Comparison of ENCODE assay signal across 28 cellular contexts in genomic region chr10:12769326-12770044, GRCh38.
A peak's percentile ranks its signal among the peaks of the same experiment; 100 is the strongest.
DNase-seq lines count a peak whose midpoint lies in the region; FAIRE-seq and TF ChIP-seq lines count a peak whose summit lies in the region.
"Had no signal": no experiment of that assay in that cellular context is flagged by ENCODE, and none has a peak within 500 bp of the region (broad histone marks: within the 10 kb centered on the region; RNA-seq: fewer than 3 reads in every experiment).

No MANE protein-coding gene starts in this region.

- peak overlapping the region; percentile 58 for H2BK120ac ChIP-seq in H1 (replicated peaks; ENCODE audit: low read depth, low read length)

- no peaks in the 10 kb centered on the region; the same call in 1 of the 2 replicates for H3K23me2 ChIP-seq in H1 (ENCODE audit: low read depth, low read length)

- H4K91ac ChIP-seq in H1 (replicated peaks; ENCODE audit: insufficient read length, low read length): peak overlapping the region; percentile 67

- TF ChIP-seq RAD21 in H1 (IDR thresholded peaks at IDR 0.05 in 1 of 2, conservative IDR thresholded peaks at IDR 0.05 in 1 of 2; ENCODE audit: low read depth in 2 of 2, low read length in 2 of 2): no peak

- H3K4me3 ChIP-seq in H1 (ENCODE audit: extremely low read depth in 1 of 4, insufficient read depth in 2 of 4, low read depth in 3 of 4, low read length in 4 of 4) (no peak overlapping the region), ovary (no peak overlapping the region)
- H3K4me3 ChIP-seq: BLaER1 treated with 17β-estradiol and CSF1 and Interleukin-3, amounts not matched to agents 10 nM and 100 nM; K562 had no signal

- CTCF ChIA-PET in H1 (lab: Charles Lee; ENCODE audit: partially characterized antibody): interaction anchor here (1.1 to 1.3 kb wide), 2 partner anchors 13 to 305 kb away, joined by 3 read pairs; no protein-coding TSS in a partner anchor

- H4K20me1 ChIP-seq in H1 (replicated peaks in 1 of 2; ENCODE audit: control insufficient read depth in 1 of 2, insufficient read depth in 2 of 2, low read length in 2 of 2): no peaks in the 10 kb centered on the region

- no peak overlapping the region for H4K8ac ChIP-seq in H1 (ENCODE audit: extremely low read depth, insufficient read depth, low read length)

- no peak overlapping the region for H2BK20ac ChIP-seq in H1 (ENCODE audit: low read length)

- TF ChIP-seq POLR2A in H1 (IDR thresholded peaks at IDR 0.05; ENCODE audit: control extremely low read depth in 1 of 2, low read depth in 2 of 2, low read length in 2 of 2): no peak
- no peak for TF ChIP-seq POLR2A in ovary (IDR thresholded peaks at IDR 0.05)

- H3K4me2 ChIP-seq in H1 (ENCODE audit: insufficient read depth in 1 of 2, low read depth in 2 of 2, low read length in 2 of 2): peak overlapping the region in 1 of 2 experiments; percentile 56; a peak in 1 of 4 replicates
- H3K4me2 ChIP-seq: SK-N-SH had no signal

- 0 out of 2 replicates have a peak overlapping the region, but pooled peaks have one; percentile 84 for H2BK15ac ChIP-seq in H1 (ENCODE audit: low read length)

- peak overlapping the region; percentile 98 for H2BK12ac ChIP-seq in H1 (ENCODE audit: low read depth, low read length)

- H2BK5ac ChIP-seq in H1 (ENCODE audit: low read depth, low read length): no peak overlapping the region

- H3K36me3 ChIP-seq in H1 (ENCODE audit: control insufficient read depth in 2 of 4, insufficient read depth in 4 of 4, low read length in 3 of 4) (no peaks in the 10 kb centered on the region), ovary (no peaks in the 10 kb centered on the region)

- H3K79me1 ChIP-seq in H1 (ENCODE audit: low read depth, low read length): no peaks in the 10 kb centered on the region

- POLR2A ChIA-PET in H1 (lab: Charles Lee; ENCODE audit: partially characterized antibody): no interaction called here

- H3K27ac ChIP-seq in angular gyrus (ENCODE audit: low read depth, low read length) (peak overlapping the region; percentile 17), H1 (ENCODE audit: low read depth, low read length) (no peak overlapping the region), ovary (peak overlapping the region in 1 of 2 donors; percentile 53)
- H3K27ac ChIP-seq: BLaER1 treated with 17β-estradiol and CSF1 and Interleukin-3, amounts not matched to agents 10 nM and 100 nM; HL-60 had no signal

- DNase-seq in HuH-7 (ENCODE audit: low spot score) (peak; percentile 13), H1 (ENCODE audit: low read depth in 1 of 2, low spot score in 2 of 2) (no peak), ovary (peak; percentile 68 to 75 (median 70)), DMS114 treated with DMSO at 0.1 percent for 48 hours (lab: John Stamatoyannopoulos, UW; ENCODE audit: unreplicated experiment) (no peak), SW480 (ENCODE audit: low spot score) (no peak)
- no peak for DNase-seq in stimulated activated CD4-positive, alpha-beta T cell treated with anti-CD3 and anti-CD28 coated beads, Interleukin-4, amount 100 ng/mL, for 4 hours
- DNase-seq: CD4-positive, alpha-beta T cell; DMS53; H9; Kasumi-1; MV-4-11; NCI-H1105 treated with DMSO at 0.1 percent for 48 hours; NCI-H146; NCI-H1930; NCI-H2107; NCI-H446 treated with DMSO at 0.1 percent for 48 hours; NCI-H526; NCI-H82; NK-92 treated with Interleukin-12 subunit alpha and Interleukin-12 subunit beta, amount 100 ng/mL, for 24 hours; PC-3; SK-N-SH had no signal

- intact Hi-C loops in ovary (cut with DNase I): no loop called here

- H2AFZ ChIP-seq in H1 (ENCODE audit: low read length): no peak overlapping the region

- FAIRE-seq in H1 (lab: Jason Lieb, UNC): peak; percentile 63
- FAIRE-seq: A204.1, D721Med, GM18507, K562 had no signal

- no peak overlapping the region for H3K9ac ChIP-seq in H1 (replicated peaks in 1 of 4; ENCODE audit: extremely low read depth in 1 of 4, low read depth in 3 of 4, low read length in 3 of 4)
- H3K9ac ChIP-seq: BLaER1 treated with 17β-estradiol and CSF1 and Interleukin-3, amounts not matched to agents 10 nM and 100 nM; SK-N-SH had no signal

- TF ChIP-seq CTCF in H1 (IDR thresholded peaks at IDR 0.05; ENCODE audit: control extremely low read depth in 1 of 3, insufficient read depth in 1 of 3, low read depth in 1 of 3, low read length in 3 of 3) (no peak), ovary (IDR thresholded peaks at IDR 0.05) (no peak)

- peak overlapping the region; percentile 42 for H3K23ac ChIP-seq in H1 (ENCODE audit: insufficient read length)

- H3K56ac ChIP-seq in H1 (replicated peaks; ENCODE audit: insufficient read length, low read depth, low read length): no peak overlapping the region

- H3K4ac ChIP-seq in H1 (replicated peaks; ENCODE audit: insufficient read length, low read depth, low read length): no peak overlapping the region

- H3K27me3 ChIP-seq in H1 (replicated peaks in 1 of 4; ENCODE audit: control insufficient read depth in 3 of 4, extremely low read depth in 1 of 4, insufficient read depth in 3 of 4, low read length in 3 of 4) (no peaks in the 10 kb centered on the region; a peak in 1 of 7 replicates), ovary (no peaks in the 10 kb centered on the region)
- H3K27me3 ChIP-seq: BLaER1 treated with 17β-estradiol and CSF1 and Interleukin-3, amounts not matched to agents 10 nM and 100 nM had no signal

- no peaks in the 10 kb centered on the region for H3K79me2 ChIP-seq in H1 (ENCODE audit: control insufficient read depth in 1 of 2, insufficient read depth in 2 of 2, low read length in 2 of 2)

- TF ChIP-seq EP300 in H1 (IDR thresholded peaks at IDR 0.05; ENCODE audit: borderline replicate concordance in 1 of 2, low read depth in 2 of 2, low read length in 2 of 2) (no peak), ovary (IDR thresholded peaks at IDR 0.05) (no peak)

- H3K9me3 ChIP-seq in H1 (ENCODE audit: insufficient read depth in 2 of 2, low read depth in 1 of 2, low read length in 1 of 2) (no peaks in the 10 kb centered on the region), ovary (no peaks in the 10 kb centered on the region)
- H3K9me3 ChIP-seq: BLaER1 treated with 17β-estradiol and CSF1 and Interleukin-3, amounts not matched to agents 10 nM and 100 nM; SK-N-SH had no signal

- H3K18ac ChIP-seq in H1 (ENCODE audit: extremely low read depth, low read length): no peak overlapping the region

- no peak overlapping the region for H3K14ac ChIP-seq in H1 (ENCODE audit: insufficient read length)

- WGBS in H1 (ENCODE audit: extremely low coverage in 1 of 2, insufficient coverage in 1 of 2, insufficient read length in 1 of 2, insufficient replicate concordance in 2 of 2, low coverage in 1 of 2, low lambda C conversion rate in 2 of 2, missing lambda C conversion rate in 1 of 2), 2 experiments: 87% methylated on average over 14 of the region's 14 CpGs; no CpG with 5 or more reads in 1 of the 2 experiments
- WGBS in ovary, 3 donors: 15 to 29% (median 20%) methylated on average over 14 of the region's 14 CpGs

- H3K4me1 ChIP-seq in H1 (replicated peaks in 1 of 4; ENCODE audit: control insufficient read depth in 3 of 4, insufficient read depth in 4 of 4, low read length in 3 of 4) (peaks cover 13 to 32% (median 27%) of the 10 kb centered on the region in 4 experiments), ovary (ENCODE audit: insufficient read depth) (peaks cover 17% of the 10 kb centered on the region)

- no peak overlapping the region for H4K5ac ChIP-seq in H1 (ENCODE audit: insufficient read length, low read depth, low read length)

- H2AK5ac ChIP-seq in H1 (ENCODE audit: low read depth, low read length): peak overlapping the region; percentile 99

TF ChIP-seq in H1, 55 proteins besides CTCF, POLR2A, EP300 and RAD21:
- TF ChIP-seq TAF1 (IDR thresholded peaks at IDR 0.05; ENCODE audit: low read depth, low read length): no peak
- TF ChIP-seq POU5F1 (IDR thresholded peaks at IDR 0.05; ENCODE audit: low read depth, low read length): no peak
- TF ChIP-seq RBBP5 (IDR thresholded peaks at IDR 0.05; ENCODE audit: borderline replicate concordance, low read depth, low read length): no peak
- TF ChIP-seq HDAC6 (IDR thresholded peaks at IDR 0.05; ENCODE audit: low read depth, low read length): no peak
- no peak for TF ChIP-seq E2F6 (IDR thresholded peaks at IDR 0.05)
- TF ChIP-seq SAP30 (IDR thresholded peaks at IDR 0.05; ENCODE audit: insufficient read depth, insufficient replicate concordance, low read length): no peak
- TF ChIP-seq ZNF274 (IDR thresholded peaks at IDR 0.05; ENCODE audit: borderline replicate concordance, extremely low read depth, low read length): no peak
- no peak for TF ChIP-seq HDAC2 (IDR thresholded peaks at IDR 0.05; ENCODE audit: borderline replicate concordance in 1 of 2, low read depth in 2 of 2, low read length in 2 of 2)
- no peak for TF ChIP-seq YY1 (IDR thresholded peaks at IDR 0.05; ENCODE audit: low read depth, low read length)
- TF ChIP-seq SIRT6 (IDR thresholded peaks at IDR 0.05; ENCODE audit: low read length): no peak
- TF ChIP-seq CHD2 (IDR thresholded peaks at IDR 0.05; ENCODE audit: low read length): no peak
- TF ChIP-seq USF2 (IDR thresholded peaks at IDR 0.05; ENCODE audit: low read length): no peak
TF ChIP-seq in H1: peak in this region for 0.

Comparison
In these comparisons a context has a peak if more than half of its experiments do, and no peak if none do; other contexts are left out.
1. DNase-seq: peak in HuH-7 (single experiment) and ovary (5 of 5); none in H1 (0 of 2), stimulated activated CD4-positive, alpha-beta T cell treated with anti-CD3 and anti-CD28 coated beads, Interleukin-4, amount 100 ng/mL, for 4 hours (0 of 2), DMS114 treated with DMSO at 0.1 percent for 48 hours (single experiment) and SW480 (single experiment).